In the genomic region with DNA sequence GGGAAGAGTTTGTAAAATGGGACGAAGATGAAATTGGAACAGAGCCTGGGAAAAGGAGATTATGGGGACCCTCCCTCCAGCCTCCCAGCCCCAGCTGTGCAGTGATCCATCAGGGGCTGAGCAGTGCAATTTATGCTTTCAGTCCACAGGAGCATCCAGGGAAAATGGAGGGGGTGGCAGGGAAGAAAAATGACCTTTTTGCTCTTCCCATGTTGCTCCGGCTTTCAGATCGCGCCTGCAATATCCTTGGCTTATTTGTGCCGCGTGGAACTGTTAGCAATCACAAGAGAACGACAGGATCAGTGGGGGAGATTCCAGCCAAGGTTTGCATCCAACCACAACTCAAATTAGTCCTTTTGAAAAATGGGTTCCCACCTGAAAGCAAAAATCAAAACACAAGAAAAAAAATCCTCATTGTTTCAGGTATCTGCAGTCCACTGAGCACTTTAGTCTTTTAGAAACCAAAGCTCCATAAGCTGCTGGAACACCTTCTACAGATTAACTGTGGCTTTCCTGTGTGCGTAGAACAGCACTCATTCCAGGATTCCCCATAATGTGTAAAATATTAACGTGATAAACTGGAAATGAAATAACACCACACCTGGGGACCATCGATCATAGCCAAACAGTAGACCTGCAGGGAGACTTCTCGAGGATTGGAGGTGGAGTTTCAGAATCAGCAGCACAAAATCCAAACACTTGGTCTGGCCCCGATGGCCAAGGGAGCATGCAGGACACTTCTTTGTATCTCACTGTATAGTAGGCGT, we compare ENCODE assay signal across 9 cellular contexts.
"Had no signal": no experiment of that assay in that cellular context is flagged by ENCODE, and none has a peak within 500 bp of the region (broad histone marks: within the 10 kb centered on the region; RNA-seq: fewer than 3 reads in every experiment).

No MANE protein-coding gene starts in this region.

- H3K27ac Mint-ChIP-seq: HFFc6 had no signal

- FAIRE-seq: H54, HTR-8/SVneo had no signal

- H3K9ac ChIP-seq: KMS-11 had no signal

- H3K4me3 Mint-ChIP-seq: H9, HFFc6, IgD-negative memory B cell had no signal

- DNase-seq: GOT3, H9, HCEC 1CT, HFFc6, KBM-7 had no signal

- H3K4me2 ChIP-seq: KMS-11 had no signal

- H3K27ac ChIP-seq: KMS-11 had no signal

- H3K36me3 Mint-ChIP-seq: IgD-negative memory B cell had no signal

- H3K9me3 Mint-ChIP-seq: IgD-negative memory B cell had no signal
